ENCODE assay signal across 10 cellular contexts in genomic region chr19:14555918-14556661, GRCh38. TPM values are rescaled to one million over a fixed set of nuclear protein-coding genes. Genes with fewer than 3 reads are reported as not detected.
DNase-seq lines count a peak whose midpoint lies in the region; ATAC-seq, FAIRE-seq and TF ChIP-seq lines count a peak whose summit lies in the region.
"Had no signal": no experiment of that assay in that cellular context is flagged by ENCODE, and none has a peak within 500 bp of the region (broad histone marks: within the 10 kb centered on the region; RNA-seq: fewer than 3 reads in every experiment).

No MANE protein-coding gene starts in this region.

- no peaks in the 10 kb centered on the region for H3K36me3 Mint-ChIP-seq in HFFc6 (ENCODE audit: low read depth)

- H3K4me1 Mint-ChIP-seq in HFFc6 (ENCODE audit: low read depth), result peaks cover 14% of the 10 kb centered on the region

- RAD21 ChIA-PET in GM12878 (lab: Charles Lee; ENCODE audit: unreplicated experiment), result interaction anchor here (0.6 to 1.5 kb wide), 7 partner anchors 15 to 132 kb away, joined by 3 to 11 read pairs (median 4); partner anchors contain the start of genes DNAJB1 and NDUFB7

- H3K4me3 ChIP-seq in BLaER1 treated with 17β-estradiol and CSF1 and Interleukin-3, amounts not matched to agents 10 nM and 100 nM, result no peak overlapping the region
- H3K4me3 ChIP-seq in GM12878 (no peak overlapping the region), mesodermal cell (ENCODE audit: extremely low read depth, insufficient read depth, low read length, poor library complexity, severe bottlenecking) (no peak overlapping the region), A673 (ENCODE audit: low read depth, low read length, poor library complexity, severe bottlenecking) (no peak overlapping the region)
- H3K4me3 ChIP-seq: testis had no signal

- peak; percentile 18 for ATAC-seq in GM12878
- no peak for ATAC-seq in GM21528 (IDR thresholded peaks at IDR 0.05; ENCODE audit: low FRiP score, unreplicated experiment)
- ATAC-seq in GM21367 (IDR thresholded peaks at IDR 0.05; ENCODE audit: unreplicated experiment), result no peak

- H3K4me3 Mint-ChIP-seq in HFFc6, result peak overlapping the region; percentile 10

- no peak for TF ChIP-seq CTCF in HFFc6 (IDR thresholded peaks at IDR 0.05)
- no peak for TF ChIP-seq CTCF in GM12878 (IDR thresholded peaks at IDR 0.05 in 2 of 3, conservative IDR thresholded peaks at IDR 0.05 in 1 of 3; ENCODE audit: control insufficient read depth in 2 of 3, extremely low read depth in 1 of 3, insufficient read depth in 1 of 3, low read depth in 3 of 3, low read length in 3 of 3)
- TF ChIP-seq CTCF in A673 (conservative IDR thresholded peaks at IDR 0.05; ENCODE audit: low read depth, low read length), result no peak

- H3K4me2 ChIP-seq in BLaER1 treated with 17β-estradiol and CSF1 and Interleukin-3, amounts not matched to agents 10 nM and 100 nM, result peak overlapping the region; percentile 9 to 95 (median 60); a peak in 21 of 22 replicates
- H3K4me2 ChIP-seq in GM12878 (ENCODE audit: control insufficient read depth, insufficient read depth), result peak overlapping the region; percentile 36

- H2AFZ ChIP-seq in GM12878 (ENCODE audit: control insufficient read depth, low read depth, low read length), result peak overlapping the region; percentile 46; the same call in 1 of the 2 replicates

- POLR2A ChIA-PET in GM12878 (lab: Charles Lee), result interaction anchor here (0.7 kb wide), 1 partner anchor 130 kb away, joined by 5 read pairs; no protein-coding TSS in a partner anchor
- POLR2A ChIA-PET in A673 (lab: Charles Lee; ENCODE audit: low non-redundant PET), result no interaction called here

- H3K4me1 ChIP-seq in BLaER1 treated with 17β-estradiol and CSF1 and Interleukin-3, amounts not matched to agents 10 nM and 100 nM, result peaks cover 72 to 99% (median 89%) of the 10 kb centered on the region in 10 experiments
- H3K4me1 ChIP-seq in GM12878 (ENCODE audit: control insufficient read depth, insufficient read depth, low read length), result peaks cover 8% of the 10 kb centered on the region
- H3K4me1 ChIP-seq in mesodermal cell (ENCODE audit: control insufficient read depth, insufficient read depth, low read length, poor library complexity, severe bottlenecking), result peaks cover 37% of the 10 kb centered on the region
- peaks cover 24% of the 10 kb centered on the region for H3K4me1 ChIP-seq in A673 (ENCODE audit: insufficient read depth, low read length, poor library complexity, severe bottlenecking)

- no peak for TF ChIP-seq POLR2A in GM12878 (IDR thresholded peaks at IDR 0.05; ENCODE audit: low read depth, low read length)

- H3K27ac ChIP-seq in BLaER1 treated with 17β-estradiol and CSF1 and Interleukin-3, amounts not matched to agents 10 nM and 100 nM, result peak overlapping the region in 2 of 11 experiments; percentile 23 to 37; a peak in 5 of 22 replicates
- H3K27ac ChIP-seq in GM12878 (ENCODE audit: control insufficient read depth, insufficient read depth) (no peak overlapping the region), mesodermal cell (ENCODE audit: low read depth, low read length, severe bottlenecking) (peak overlapping the region; percentile 45), A673 (ENCODE audit: low read depth, low read length, poor library complexity, severe bottlenecking) (no peak overlapping the region)
- H3K27ac ChIP-seq: HL-60, testis had no signal

- H3K79me2 ChIP-seq in GM12878 (ENCODE audit: control insufficient read depth, insufficient read depth, low read length), result peaks cover 2% of the 10 kb centered on the region; the same call in 1 of the 2 replicates

- in situ Hi-C loops in GM12878 (cut with MboI), result no loop called here

- SMC1A ChIA-PET in GM12878 (lab: Charles Lee; ENCODE audit: uncharacterized antibody, unreplicated experiment), result interaction anchor here (0.8 to 2.8 kb wide), 4 partner anchors 14 to 132 kb away, joined by 3 to 21 read pairs (median 4); partner anchors contain the start of gene NDUFB7

- no peaks in the 10 kb centered on the region for H3K27me3 ChIP-seq in BLaER1 treated with 17β-estradiol and CSF1 and Interleukin-3, amounts not matched to agents 10 nM and 100 nM
- no peaks in the 10 kb centered on the region for H3K27me3 ChIP-seq in GM12878 (replicated peaks in 1 of 2; ENCODE audit: control insufficient read depth in 2 of 2, insufficient read depth in 2 of 2, low read length in 1 of 2)
- no peaks in the 10 kb centered on the region for H3K27me3 ChIP-seq in A673 (replicated peaks; ENCODE audit: insufficient read depth, low read depth, low read length, poor library complexity)
- H3K27me3 ChIP-seq: testis had no signal

- no TSS peak for BruUV-seq in GM12878 (replicated peaks; lab: Mats Ljungman, UMichigan)
- no TSS peak for BruUV-seq in A673 (replicated peaks; lab: Mats Ljungman, UMichigan)

- peaks cover 20 to 82% (median 54%) of the 10 kb centered on the region in 11 experiments; a peak in 18 of 22 replicates for H4K20me1 ChIP-seq in BLaER1 treated with 17β-estradiol and CSF1 and Interleukin-3, amounts not matched to agents 10 nM and 100 nM
- no peaks in the 10 kb centered on the region for H4K20me1 ChIP-seq in GM12878 (ENCODE audit: control insufficient read depth, insufficient read depth)

- H3K9me3 Mint-ChIP-seq in HFFc6, result no peaks in the 10 kb centered on the region

- peaks cover 0 to 15% (median 5%) of the 10 kb centered on the region in 11 experiments; a peak in 7 of 22 replicates for H3K36me3 ChIP-seq in BLaER1 treated with 17β-estradiol and CSF1 and Interleukin-3, amounts not matched to agents 10 nM and 100 nM
- H3K36me3 ChIP-seq in GM12878 (ENCODE audit: control insufficient read depth in 2 of 2, insufficient read depth in 2 of 2, low read length in 1 of 2) (no peaks in the 10 kb centered on the region; a peak in 1 of 4 replicates), mesodermal cell (ENCODE audit: control insufficient read depth, insufficient read depth, low read length) (peaks cover 5% of the 10 kb centered on the region), A673 (ENCODE audit: insufficient read depth, low read length, poor library complexity, severe bottlenecking) (no peaks in the 10 kb centered on the region)

- intact Hi-C loops in GM12878 (cut with micrococcal nuclease; ENCODE audit: unreplicated experiment), result loop anchor here (5.0 kb wide), 1 partner anchor 331 kb away; the partner anchor contains the start of gene OR7A17
- intact Hi-C loops in A673 (cut with micrococcal nuclease; ENCODE audit: unreplicated experiment), result no loop called here

- CTCF ChIA-PET in GM12878 (lab: Yijun Ruan, JAX) (interaction anchor here (0.9 to 5.1 kb wide), 21 partner anchors 8 to 772 kb away, joined by 3 to 51 read pairs (median 4); partner anchors contain the start of genes ADGRE3, ASF1B, DNAJB1 and GIPC1), A673 (lab: Charles Lee) (interaction anchor here (1.1 kb wide), 1 partner anchor 16 kb away, joined by 5 read pairs; the partner anchor contains the start of gene NDUFB7)

- no peak for FAIRE-seq in GM12878 (lab: Jason Lieb, UNC)

- 29% methylated on average over 12 of the region's 12 CpGs for WGBS in GM12878 (ENCODE audit: insufficient coverage, insufficient replicate concordance, low lambda C conversion rate, missing lambda C conversion rate)
- 93 to 94% methylated on average over 5 to 11 of the region's 12 CpGs for WGBS in mesodermal cell (ENCODE audit: insufficient coverage in 2 of 2), 2 experiments

- DNase-seq in HFFc6 (peak; percentile 65), GM12878 (ENCODE audit: low read depth, low spot score) (no peak), A673 (ENCODE audit: low spot score) (no peak), cortex of kidney (lab: John Stamatoyannopoulos, UW) (no peak)

- H3K9me3 ChIP-seq in BLaER1 treated with 17β-estradiol and CSF1 and Interleukin-3, amounts not matched to agents 10 nM and 100 nM (replicated peaks in 1 of 11), result no peaks in the 10 kb centered on the region
- H3K9me3 ChIP-seq in GM12878 (replicated peaks; ENCODE audit: control insufficient read depth, insufficient read depth, low read length) (no peaks in the 10 kb centered on the region), mesodermal cell (ENCODE audit: control insufficient read depth, low read length) (no peaks in the 10 kb centered on the region), A673 (ENCODE audit: low read depth, low read length, poor library complexity, severe bottlenecking) (no peaks in the 10 kb centered on the region)
- H3K9me3 ChIP-seq: testis had no signal

- peaks cover 2% of the 10 kb centered on the region; the same call in 1 of the 2 replicates for H3K27me3 Mint-ChIP-seq in HFFc6 (ENCODE audit: insufficient read depth)

- no peak for TF ChIP-seq EP300 in GM12878 (IDR thresholded peaks at IDR 0.05; ENCODE audit: borderline replicate concordance in 1 of 2, control insufficient read depth in 1 of 2, low read depth in 2 of 2, low read length in 2 of 2)

- no peak for TF ChIP-seq RAD21 in GM12878 (IDR thresholded peaks at IDR 0.05; ENCODE audit: insufficient read depth, low read depth, low read length)

- peak overlapping the region; percentile 90 for H3K27ac Mint-ChIP-seq in HFFc6

- peak overlapping the region in 6 of 11 experiments; percentile 8 to 57 (median 20); a peak in 5 of 22 replicates for H3K9ac ChIP-seq in BLaER1 treated with 17β-estradiol and CSF1 and Interleukin-3, amounts not matched to agents 10 nM and 100 nM
- no peak overlapping the region for H3K9ac ChIP-seq in GM12878 (ENCODE audit: control insufficient read depth, insufficient read depth, low read length)

RNA-seq across cellular contexts. Expression of gene NDUFB7, which starts 15.8 kb away (rescaled TPM):
- 100 to 1,000 TPM; 167 to 227 (median 199) TPM for total RNA-seq in HFFc6 (2021; fragmentation: NEBNext Ultra II Directional; extraction: Animal tissue kit (Norgen Biotek cat#: 25700))
- total RNA-seq in GM12878 (2013; cell fraction: nucleolus; rRNA removed), result 10.7 and 13.1 TPM in 2 replicates
- total RNA-seq in GM12878 (2014; rRNA removed) (366 and 434 TPM in 2 replicates), GM12878 (2014; rRNA removed; fragmentation: Illumina TruSeq; extraction: Trizol) (76.1 and 95.5 TPM in 2 replicates), GM12878 (2021) (220 and 223 TPM in 2 replicates), A673 (2021) (180 and 196 TPM in 2 replicates)
- 28.6 TPM for polyA plus RNA-seq in GM12878 (2011; ENCODE audit: low read depth)
- polyA plus RNA-seq in GM12878 (2011; rRNA removed) (36.6 and 145 TPM in 2 replicates), GM12878 (2014; fragmentation: Illumina TruSeq; extraction: Trizol) (1.2 and 20.2 TPM in 2 replicates), GM12878 (2014; fragmentation: Nextera tagmentation; extraction: Ambion mirVana) (10 to 100 TPM; 14.6 to 72.4 TPM), GM12878 (2014; rRNA removed) (480 and 530 TPM in 2 replicates), GM12878 (2016; fragmentation: Nextera tagmentation; extraction: Ambion mirVana) (100 to 1,000 TPM; 415 to 425 TPM)
- 315 and 605 TPM in 2 replicates for polyA plus RNA-seq in GM12878 (2011; cell fraction: cytosol; rRNA removed)
- polyA plus RNA-seq in GM12878 (2011; cell fraction: nucleus; rRNA removed), result 183 and 221 TPM in 2 replicates
- 141 and 142 TPM in 2 replicates for polyA plus RNA-seq in GM12878 (2012)
- polyA minus RNA-seq in GM12878 (2011; rRNA and poly(A)+ RNA removed), result 30.6 and 79.5 TPM in 2 replicates
- polyA minus RNA-seq in GM12878 (2011; cell fraction: cytosol; rRNA and poly(A)+ RNA removed), result 49.7 and 52.9 TPM in 2 replicates
- 19.3 and 21.0 TPM in 2 replicates for polyA minus RNA-seq in GM12878 (2011; cell fraction: nucleus; rRNA and poly(A)+ RNA removed)
- polyA plus RNA-seq in mesodermal cell (2013, experiment 1 of 2), result 137 TPM
- 115 TPM for polyA plus RNA-seq in mesodermal cell (2013, experiment 2 of 2)

RNA-seq across cellular contexts. Expression of gene TECR, which starts 26.7 kb away (rescaled TPM):
- total RNA-seq in HFFc6 (2021; fragmentation: NEBNext Ultra II Directional; extraction: Animal tissue kit (Norgen Biotek cat#: 25700)), result 100 to 1,000 TPM; 101 to 132 (median 118) TPM
- total RNA-seq in GM12878 (2013; cell fraction: nucleolus; rRNA removed), result 31.1 and 32.1 TPM in 2 replicates
- total RNA-seq in GM12878 (2014; rRNA removed), result 54.0 and 70.3 TPM in 2 replicates
- 36.3 TPM in 2 replicates for total RNA-seq in GM12878 (2014; rRNA removed; fragmentation: Illumina TruSeq; extraction: Trizol)
- 86.1 and 92.0 TPM in 2 replicates for total RNA-seq in GM12878 (2021)
- 27.9 TPM for polyA plus RNA-seq in GM12878 (2011; ENCODE audit: low read depth)
- polyA plus RNA-seq in GM12878 (2011; rRNA removed), result 12.0 and 37.4 TPM in 2 replicates
- polyA plus RNA-seq in GM12878 (2011; cell fraction: cytosol; rRNA removed), result 56.8 and 68.9 TPM in 2 replicates
- 130 and 132 TPM in 2 replicates for polyA plus RNA-seq in GM12878 (2011; cell fraction: nucleus; rRNA removed)
- 62.6 and 65.3 TPM in 2 replicates for polyA plus RNA-seq in GM12878 (2012)
- 27.2 and 65.9 TPM in 2 replicates for polyA plus RNA-seq in GM12878 (2014; fragmentation: Illumina TruSeq; extraction: Trizol)
- polyA plus RNA-seq in GM12878 (2014; fragmentation: Nextera tagmentation; extraction: Ambion mirVana), result 10 to 100 TPM in 1 of 2 experiments, 1 to 10 TPM in 1; 9.6 to 23.9 TPM
- 62.5 and 83.3 TPM in 2 replicates for polyA plus RNA-seq in GM12878 (2014; rRNA removed)
- polyA plus RNA-seq in GM12878 (2016; fragmentation: Nextera tagmentation; extraction: Ambion mirVana), result 100 to 1,000 TPM; 148 to 157 TPM
- 38.9 and 62.4 TPM in 2 replicates for polyA minus RNA-seq in GM12878 (2011; rRNA and poly(A)+ RNA removed)
- 55.6 and 60.3 TPM in 2 replicates for polyA minus RNA-seq in GM12878 (2011; cell fraction: cytosol; rRNA and poly(A)+ RNA removed)
- polyA minus RNA-seq in GM12878 (2011; cell fraction: nucleus; rRNA and poly(A)+ RNA removed), result 27.8 and 41.1 TPM in 2 replicates
- 115 TPM for polyA plus RNA-seq in mesodermal cell (2013, experiment 1 of 2)
- polyA plus RNA-seq in mesodermal cell (2013, experiment 2 of 2), result 102 TPM
- 189 and 203 TPM in 2 replicates for total RNA-seq in A673 (2021)

RNA-seq across cellular contexts. Expression of gene CLEC17A, which starts 26.8 kb away (rescaled TPM):
- total RNA-seq in HFFc6 (2021; fragmentation: NEBNext Ultra II Directional; extraction: Animal tissue kit (Norgen Biotek cat#: 25700)), result not detected
- 178 and 204 TPM in 2 replicates for total RNA-seq in GM12878 (2013; cell fraction: nucleolus; rRNA removed)
- total RNA-seq in GM12878 (2014; rRNA removed), result 124 and 147 TPM in 2 replicates
- total RNA-seq in GM12878 (2014; rRNA removed; fragmentation: Illumina TruSeq; extraction: Trizol), result 109 and 116 TPM in 2 replicates
- total RNA-seq in GM12878 (2021), result 99.0 and 105 TPM in 2 replicates
- 43.1 TPM for polyA plus RNA-seq in GM12878 (2011; ENCODE audit: low read depth)
- polyA plus RNA-seq in GM12878 (2011; rRNA removed), result 92.7 and 131 TPM in 2 replicates
- 118 and 151 TPM in 2 replicates for polyA plus RNA-seq in GM12878 (2011; cell fraction: cytosol; rRNA removed)
- 93.3 and 106 TPM in 2 replicates for polyA plus RNA-seq in GM12878 (2011; cell fraction: nucleus; rRNA removed)
- polyA plus RNA-seq in GM12878 (2012), result 48.7 and 56.3 TPM in 2 replicates
- 95.7 and 106 TPM in 2 replicates for polyA plus RNA-seq in GM12878 (2014; fragmentation: Illumina TruSeq; extraction: Trizol)
- polyA plus RNA-seq in GM12878 (2014; fragmentation: Nextera tagmentation; extraction: Ambion mirVana), result 10 to 100 TPM; 12.9 to 14.9 TPM
- polyA plus RNA-seq in GM12878 (2014; rRNA removed), result 101 and 102 TPM in 2 replicates
- 10 to 100 TPM; 46.4 to 54.3 TPM for polyA plus RNA-seq in GM12878 (2016; fragmentation: Nextera tagmentation; extraction: Ambion mirVana)
- 215 and 263 TPM in 2 replicates for polyA minus RNA-seq in GM12878 (2011; rRNA and poly(A)+ RNA removed)
- 40.0 and 52.2 TPM in 2 replicates for polyA minus RNA-seq in GM12878 (2011; cell fraction: cytosol; rRNA and poly(A)+ RNA removed)
- 30.3 and 34.0 TPM in 2 replicates for polyA minus RNA-seq in GM12878 (2011; cell fraction: nucleus; rRNA and poly(A)+ RNA removed)
- not detected for polyA plus RNA-seq in mesodermal cell (2013, experiment 1 of 2)
- not detected for polyA plus RNA-seq in mesodermal cell (2013, experiment 2 of 2)
- not detected in 2 replicates for total RNA-seq in A673 (2021)

RNA-seq across cellular contexts. Expression of gene DNAJB1, which starts 37.9 kb away (rescaled TPM):
- 100 to 1,000 TPM in 3 of 6 experiments, 10 to 100 TPM in 3; 99.2 to 138 (median 103) TPM for total RNA-seq in HFFc6 (2021; fragmentation: NEBNext Ultra II Directional; extraction: Animal tissue kit (Norgen Biotek cat#: 25700))
- total RNA-seq in GM12878 (2013; cell fraction: nucleolus; rRNA removed), result 20.5 and 21.0 TPM in 2 replicates
- total RNA-seq in GM12878 (2014; rRNA removed) (27.2 and 27.9 TPM in 2 replicates), GM12878 (2014; rRNA removed; fragmentation: Illumina TruSeq; extraction: Trizol) (24.7 and 26.3 TPM in 2 replicates), GM12878 (2021) (39.4 and 40.8 TPM in 2 replicates), A673 (2021) (105 and 122 TPM in 2 replicates)
- 16.0 TPM for polyA plus RNA-seq in GM12878 (2011; ENCODE audit: low read depth)
- polyA plus RNA-seq in GM12878 (2011; rRNA removed) (36.8 and 45.7 TPM in 2 replicates), GM12878 (2014; fragmentation: Illumina TruSeq; extraction: Trizol) (34.9 and 38.0 TPM in 2 replicates), GM12878 (2014; fragmentation: Nextera tagmentation; extraction: Ambion mirVana) (1 to 10 TPM; 4.8 to 8.3 TPM), GM12878 (2014; rRNA removed) (31.6 and 31.9 TPM in 2 replicates), GM12878 (2016; fragmentation: Nextera tagmentation; extraction: Ambion mirVana) (10 to 100 TPM; 62.3 to 65.8 TPM)
- 45.8 and 48.4 TPM in 2 replicates for polyA plus RNA-seq in GM12878 (2011; cell fraction: cytosol; rRNA removed)
- 31.8 and 33.9 TPM in 2 replicates for polyA plus RNA-seq in GM12878 (2011; cell fraction: nucleus; rRNA removed)
- 24.2 and 28.9 TPM in 2 replicates for polyA plus RNA-seq in GM12878 (2012)
- 40.0 and 44.6 TPM in 2 replicates for polyA minus RNA-seq in GM12878 (2011; rRNA and poly(A)+ RNA removed)
- polyA minus RNA-seq in GM12878 (2011; cell fraction: cytosol; rRNA and poly(A)+ RNA removed), result 11.1 and 16.1 TPM in 2 replicates
- 15.0 and 18.5 TPM in 2 replicates for polyA minus RNA-seq in GM12878 (2011; cell fraction: nucleus; rRNA and poly(A)+ RNA removed)
- 56.7 TPM for polyA plus RNA-seq in mesodermal cell (2013, experiment 1 of 2)
- polyA plus RNA-seq in mesodermal cell (2013, experiment 2 of 2), result 53.9 TPM

Comparison
In these comparisons a context has a peak if more than half of its experiments do, and no peak if none do; other contexts are left out.
1. RNA of gene CLEC17A, which starts 26.8 kb away (total RNA-seq): 99.0 to 204 TPM in GM12878; not detected in HFFc6 and not detected in A673; every median in the first group is over 10 times any median in the second.